19 cellular contexts compared by ENCODE assay signal in the genomic region with DNA sequence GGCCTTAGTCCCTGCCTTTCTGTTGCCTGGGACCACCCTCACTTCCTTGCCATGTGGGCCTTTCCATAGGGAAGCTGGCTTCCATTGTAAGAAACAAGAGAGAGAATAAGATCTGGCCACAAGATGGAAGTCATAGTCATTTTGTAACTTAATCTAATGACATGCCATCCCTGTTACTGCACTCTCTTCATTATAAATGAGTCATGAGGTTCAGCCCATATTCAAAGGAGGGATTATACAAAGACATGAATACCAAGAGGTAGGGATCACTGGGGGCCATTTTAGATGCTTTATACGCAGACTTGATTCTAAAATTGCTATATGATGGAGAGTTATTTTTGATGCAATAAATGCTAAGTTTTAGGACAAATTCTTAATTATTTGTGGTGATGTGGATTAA.
"Had no signal": no experiment of that assay in that cellular context is flagged by ENCODE, and none has a peak within 500 bp of the region (broad histone marks: within the 10 kb centered on the region; RNA-seq: fewer than 3 reads in every experiment).

No MANE protein-coding gene starts in this region.

- H3K27me3 ChIP-seq: ascending aorta, cardiac muscle cell, gastrocnemius medialis, neutrophil, ovary, upper lobe of left lung had no signal

- H3K36me3 ChIP-seq: ascending aorta, cardiac muscle cell, gastrocnemius medialis, neutrophil, ovary, prostate gland, spleen, thoracic aorta, upper lobe of left lung had no signal

- H3K36me3 Mint-ChIP-seq: activated naive CD4-positive, alpha-beta T cell treated with anti-CD3 and anti-CD28 coated beads, Interleukin-2, amount 50 U/mL, for 72 hours had no signal

- H3K27ac ChIP-seq: ascending aorta, cardiac muscle cell, gastrocnemius medialis, neutrophil, ovary, prostate gland, spleen, thoracic aorta, upper lobe of left lung had no signal

- H3K4me1 Mint-ChIP-seq: WTC11 had no signal

- DNase-seq: activated T-cell treated with anti-CD3 and anti-CD28 coated beads, Interleukin-2, amount 50 U/mL, for 1 hour; gastrocnemius medialis; hippocampal formation; left ventricle myocardium superior; midbrain; ovary; spleen; stimulated activated CD4-positive, alpha-beta T cell treated with anti-CD3 and anti-CD28 coated beads, Interleukin-4, amount 100 ng/mL, for 1 hour; stimulated activated naive CD4-positive, alpha-beta T cell; T1000; upper lobe of left lung had no signal

- H3K27ac Mint-ChIP-seq: activated naive CD4-positive, alpha-beta T cell treated with anti-CD3 and anti-CD28 coated beads, Interleukin-2, amount 50 U/mL, for 72 hours; nephron; WTC11 had no signal

- H3K4me3 Mint-ChIP-seq: nephron, WTC11 had no signal

- H3K4me3 ChIP-seq: ascending aorta, cardiac muscle cell, gastrocnemius medialis, ovary, prostate gland, spleen, thoracic aorta, upper lobe of left lung had no signal
